ENCODE assay signal across 22 cellular contexts in the genomic region with DNA sequence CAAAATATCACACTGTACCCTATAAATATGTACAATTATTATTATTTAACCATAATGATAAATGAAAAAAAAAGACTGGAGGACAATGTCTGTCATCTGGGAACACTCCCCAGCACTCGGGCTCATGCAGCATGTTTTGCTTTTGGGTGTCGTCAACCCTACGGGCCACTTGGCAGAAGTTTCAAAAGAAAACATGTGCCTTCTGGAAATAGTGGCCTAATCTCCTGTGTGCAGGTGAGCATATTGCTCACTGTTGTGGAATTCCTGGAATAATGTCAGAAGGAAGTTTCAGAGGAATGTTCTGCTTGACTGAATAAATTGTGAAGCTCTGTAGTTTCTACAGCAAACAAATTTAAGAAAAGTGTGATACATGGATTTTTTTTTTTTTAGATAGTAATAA.
A peak's percentile ranks its signal among the peaks of the same experiment; 100 is the strongest.
DNase-seq lines count a peak whose midpoint lies in the region; TF ChIP-seq lines count a peak whose summit lies in the region.
"Had no signal": no experiment of that assay in that cellular context is flagged by ENCODE, and none has a peak within 500 bp of the region (broad histone marks: within the 10 kb centered on the region; RNA-seq: fewer than 3 reads in every experiment).

No MANE protein-coding gene starts in this region.

- no TSS peak for BruUV-seq in PC-9 (replicated peaks; lab: Mats Ljungman, UMichigan)

- no peaks in the 10 kb centered on the region for H3K9me3 ChIP-seq in PC-9 (ENCODE audit: insufficient read depth, low read depth)
- no peaks in the 10 kb centered on the region for H3K9me3 ChIP-seq in hepatocyte (ENCODE audit: low read depth)
- H3K9me3 ChIP-seq in testis: no peaks in the 10 kb centered on the region
- H3K9me3 ChIP-seq: Caco-2, heart right ventricle, neutrophil, thoracic aorta had no signal

- no peak for TF ChIP-seq POLR2A in testis (IDR thresholded peaks at IDR 0.05)

- no peaks in the 10 kb centered on the region; the same call in 1 of the 2 replicates for H3K9me2 ChIP-seq in PC-9 (ENCODE audit: insufficient read depth)
- H3K9me2 ChIP-seq in hepatocyte (replicated peaks; ENCODE audit: insufficient read depth): no peaks in the 10 kb centered on the region

- no peak for TF ChIP-seq CTCF in PC-9 (conservative IDR thresholded peaks at IDR 0.05)
- TF ChIP-seq CTCF in hepatocyte (IDR thresholded peaks at IDR 0.05; ENCODE audit: poor library complexity): no peak
- TF ChIP-seq CTCF in testis (IDR thresholded peaks at IDR 0.05): no peak

- H3K4me2 ChIP-seq in PC-9 (peak overlapping the region; percentile 27), hepatocyte (no peak overlapping the region)

- peaks cover 12% of the 10 kb centered on the region for H3F3A ChIP-seq in PC-9 (ENCODE audit: insufficient read depth, low read depth)

- H3K4me3 ChIP-seq in PC-9 (no peak overlapping the region), hepatocyte (no peak overlapping the region), testis (no peak overlapping the region), H7 (ENCODE audit: insufficient read depth, low read depth, low read length) (no peak overlapping the region)
- H3K4me3 ChIP-seq: heart right ventricle, thoracic aorta had no signal

- H2AFZ ChIP-seq in PC-9: no peak overlapping the region; the same call in 1 of the 2 replicates
- H2AFZ ChIP-seq in hepatocyte: no peak overlapping the region

- peaks cover 16% of the 10 kb centered on the region for H3K4me1 ChIP-seq in PC-9 (replicated peaks; ENCODE audit: insufficient read depth)
- H3K4me1 ChIP-seq in hepatocyte (ENCODE audit: insufficient read depth): no peaks in the 10 kb centered on the region
- no peaks in the 10 kb centered on the region for H3K4me1 ChIP-seq in testis

- H3K36me3 ChIP-seq in PC-9 (ENCODE audit: low read depth) (no peaks in the 10 kb centered on the region), hepatocyte (replicated peaks; ENCODE audit: insufficient read depth, low read depth) (no peaks in the 10 kb centered on the region), testis (ENCODE audit: low read depth, missing control alignments) (no peaks in the 10 kb centered on the region), H7 (replicated peaks; ENCODE audit: control insufficient read depth, insufficient read depth, low read length) (peaks cover 1% of the 10 kb centered on the region; the same call in 1 of the 2 replicates)
- H3K36me3 ChIP-seq: thoracic aorta had no signal

- CTCF ChIA-PET in PC-9 (lab: Charles Lee): interaction anchor here (0.7 to 1.1 kb wide), 2 partner anchors 217 to 1072 kb away, joined by 3 to 5 read pairs; no protein-coding TSS in a partner anchor

- peak overlapping the region; percentile 38 for H3K27ac ChIP-seq in PC-9
- no peak overlapping the region for H3K27ac ChIP-seq in hepatocyte
- H3K27ac ChIP-seq in testis: no peak overlapping the region
- H3K27ac ChIP-seq: heart right ventricle, neutrophil, thoracic aorta had no signal

- WGBS in hepatocyte (ENCODE audit: low lambda C conversion rate, missing lambda C conversion rate): 75% methylated on average over 3 of the region's 3 CpGs
- 91 to 94% methylated on average over 3 of the region's 3 CpGs for WGBS in testis, 2 donors

- DNase-seq in ACHN (peak; percentile 48), PC-9 (peak; percentile 59 to 81), dermis microvascular lymphatic vessel endothelial cell (ENCODE audit: low read depth in 2 of 2) (peak; percentile 31 to 44), kidney tubule cell (ENCODE audit: low spot score) (peak; percentile 95), NCI-H526 (lab: John Stamatoyannopoulos, UW) (no peak), hepatocyte (ENCODE audit: low spot score) (no peak), testis (no peak), H7 (no peak)
- DNase-seq: activated B cell treated with CpG ODN at 0.5 μM for 24 hours; activated CD4-positive, alpha-beta T cell treated with anti-CD3 and anti-CD28 coated beads, Interleukin-2, amount 50 U/mL, for 48 hours; activated CD8-positive, alpha-beta memory T cell treated with anti-CD3 and anti-CD28 coated beads, Interleukin-2, amount 50 U/mL, for 48 hours; activated naive CD8-positive, alpha-beta T cell treated with anti-CD3 and anti-CD28 coated beads, Interleukin-2, amount 50 U/mL, for 24 hours; DND-41; heart right ventricle; NCI-H146; NCI-H524; small intestine; stimulated activated CD4-positive, alpha-beta T cell treated with anti-CD3 and anti-CD28 coated beads, Interleukin-2, amount 100 ng/mL, for 24 hours; T1000 had no signal

- in situ Hi-C loops in ACHN (cut with HindIII; ENCODE audit: low pct_ligation_motif_present, low pct_unique_long_range_greater_than_20kb, low sequenced_read_pairs): no loop called here

- no peaks in the 10 kb centered on the region for H3K27me3 ChIP-seq in PC-9 (ENCODE audit: insufficient read depth, low read depth)
- no peaks in the 10 kb centered on the region for H3K27me3 ChIP-seq in hepatocyte
- H3K27me3 ChIP-seq in testis: no peaks in the 10 kb centered on the region
- H3K27me3 ChIP-seq in H7 (ENCODE audit: control insufficient read depth, insufficient read depth, low read length): no peaks in the 10 kb centered on the region
- H3K27me3 ChIP-seq: heart right ventricle, neutrophil had no signal

- H3K79me2 ChIP-seq in PC-9 (ENCODE audit: low read depth) (no peaks in the 10 kb centered on the region), hepatocyte (no peaks in the 10 kb centered on the region)

- intact Hi-C loops in PC-9 (cut with micrococcal nuclease; ENCODE audit: unreplicated experiment) (loop anchor here (5.0 kb wide), 2 partner anchors 371 to 391 kb away; no protein-coding TSS in a partner anchor), testis (cut with DNase I; ENCODE audit: low total_unique reads) (no loop called here)

- POLR2A ChIA-PET in PC-9 (lab: Charles Lee; ENCODE audit: unreplicated experiment): interaction anchor here (0.6 to 0.7 kb wide), 4 partner anchors 369 to 1243 kb away, joined by 3 to 6 read pairs (median 4); a partner anchor contains a TSS

- no peaks in the 10 kb centered on the region for H4K20me1 ChIP-seq in PC-9 (ENCODE audit: insufficient read depth)
- no peaks in the 10 kb centered on the region for H4K20me1 ChIP-seq in hepatocyte (ENCODE audit: insufficient read depth, poor library complexity, severe bottlenecking)

Comparison
In these comparisons a context has a peak if more than half of its experiments do, and no peak if none do; other contexts are left out.
1. DNase-seq: peak in ACHN (single experiment), PC-9 (2 of 2), dermis microvascular lymphatic vessel endothelial cell (2 of 2) and kidney tubule cell (single experiment); none in NCI-H526 (0 of 2), hepatocyte (single experiment), testis (single experiment) and H7 (single experiment).